ENCODE assay signal across 18 cellular contexts in genomic region chr5:9523090-9523813, GRCh38. TPM values are rescaled to one million over a fixed set of nuclear protein-coding genes. Genes with fewer than 3 reads are reported as not detected.
A peak's percentile ranks its signal among the peaks of the same experiment; 100 is the strongest.
DNase-seq lines count a peak whose midpoint lies in the region; TF ChIP-seq lines count a peak whose summit lies in the region.
"Had no signal": no experiment of that assay in that cellular context is flagged by ENCODE, and none has a peak within 500 bp of the region (broad histone marks: within the 10 kb centered on the region; RNA-seq: fewer than 3 reads in every experiment).

No MANE protein-coding gene starts in this region.

- H3K4me1 ChIP-seq in endocrine pancreas (ENCODE audit: control insufficient read depth, insufficient read depth, low read length): peaks cover 8% of the 10 kb centered on the region
- H3K4me1 ChIP-seq: adrenal gland, psoas muscle had no signal

- DNase-seq in ELR (ENCODE audit: low read depth) (peak; percentile 56), NB4 (ENCODE audit: low read depth) (peak; percentile 20), mucosa of gallbladder (ENCODE audit: low spot score) (peak; percentile 32), KBM-7 (no peak), DMS114 treated with DMSO at 0.1 percent for 48 hours (lab: John Stamatoyannopoulos, UW; ENCODE audit: unreplicated experiment) (no peak)
- DNase-seq in activated T-cell treated with anti-CD3 and anti-CD28 coated beads, Interleukin-2, amount 50 U/mL, for 1 hour: no peak
- DNase-seq: activated CD4-positive, alpha-beta T cell treated with anti-CD3 and anti-CD28 coated beads for 36 hours; activated T-cell treated with anti-CD3 and anti-CD28 coated beads, Interleukin-2, amount 50 U/mL, for 72 hours; adrenal gland; GF-D8; kidney; NCI-H1105 treated with DMSO at 0.1 percent for 48 hours; NCI-H510A treated with DMSO at 0.1 percent for 48 hours; psoas muscle; T-helper 17 cell; transverse colon had no signal

- no peaks in the 10 kb centered on the region for H3K27me3 ChIP-seq in endocrine pancreas (ENCODE audit: control insufficient read depth, insufficient read depth, low read length)
- H3K27me3 ChIP-seq: adrenal gland, transverse colon had no signal

- TF ChIP-seq POLR2A in NB4 (IDR thresholded peaks at IDR 0.05; ENCODE audit: extremely low read depth, insufficient read length): no peak

- H3K9me3 ChIP-seq in endocrine pancreas (ENCODE audit: control insufficient read depth, low read length): no peaks in the 10 kb centered on the region
- H3K9me3 ChIP-seq: adrenal gland, psoas muscle, transverse colon had no signal

- TF ChIP-seq CTCF in NB4 (IDR thresholded peaks at IDR 0.05; ENCODE audit: low read depth, low read length): no peak

- no peaks in the 10 kb centered on the region for H3K36me3 ChIP-seq in endocrine pancreas (ENCODE audit: control insufficient read depth, insufficient read depth, low read length)
- H3K36me3 ChIP-seq: adrenal gland, transverse colon had no signal

- no peak overlapping the region for H3K9ac ChIP-seq in endocrine pancreas (ENCODE audit: control insufficient read depth, insufficient read depth, low read length)

- H3K4me3 ChIP-seq in NB4 (ENCODE audit: low read depth, low read length): no peak overlapping the region
- peak overlapping the region; percentile 19 for H3K4me3 ChIP-seq in endocrine pancreas (ENCODE audit: control insufficient read depth, insufficient read depth, low read length)
- H3K4me3 ChIP-seq: adrenal gland, coronary artery, psoas muscle, transverse colon had no signal

- in situ Hi-C loops in KBM-7 (cut with MboI; ENCODE audit: low pct_unique_long_range_greater_than_20kb, low sequenced_read_pairs): no loop called here

RNA-seq across cellular contexts. Expression of gene SEMA5A, which starts 22.6 kb away (rescaled TPM):
- 29.3 TPM for total RNA-seq in mucosa of gallbladder

Comparison
In these comparisons a context has a peak if more than half of its experiments do, and no peak if none do; other contexts are left out.
1. DNase-seq: peak in ELR (single experiment), NB4 (single experiment) and mucosa of gallbladder (single experiment); none in KBM-7 (single experiment), activated T-cell treated with anti-CD3 and anti-CD28 coated beads, Interleukin-2, amount 50 U/mL, for 1 hour (single experiment) and DMS114 treated with DMSO at 0.1 percent for 48 hours (single experiment).